In genomic region chr3:56251343-56251945, GRCh38 we compare ENCODE assay signal across 8 cellular contexts.
DNase-seq lines count a peak whose midpoint lies in the region; ATAC-seq and TF ChIP-seq lines count a peak whose summit lies in the region.

No MANE protein-coding gene starts in this region.

- H3K36me3 ChIP-seq in body of pancreas (replicated peaks in 1 of 2; ENCODE audit: insufficient read depth in 1 of 2, low read depth in 2 of 2) (no peaks in the 10 kb centered on the region), transverse colon (no peaks in the 10 kb centered on the region)

- intact Hi-C loops in body of pancreas (cut with DNase I) = loop anchor here (5.0 kb wide), 1 partner anchor 1399 kb away; no protein-coding TSS in a partner anchor
- intact Hi-C loops in transverse colon (cut with DNase I; ENCODE audit: low total_unique reads) = loop anchor here (5.0 kb wide), 1 partner anchor 769 kb away; no protein-coding TSS in a partner anchor

- TF ChIP-seq CTCF in GM13977 (IDR thresholded peaks at IDR 0.05; ENCODE audit: extremely low read depth, insufficient read depth, missing control alignments) (peak; percentile 75), body of pancreas (IDR thresholded peaks at IDR 0.05) (peak; percentile 27 to 88 (median 72)), transverse colon (IDR thresholded peaks at IDR 0.05) (peak; percentile 58 to 82 (median 72))

- ATAC-seq in body of pancreas (peak; percentile 35), GM19463 (IDR thresholded peaks at IDR 0.05; ENCODE audit: unreplicated experiment) (no peak), GM19328 (IDR thresholded peaks at IDR 0.05; ENCODE audit: unreplicated experiment) (no peak)

- DNase-seq in COLO829 (ENCODE audit: low spot score) = peak; percentile 69
- DNase-seq in GM13977 (ENCODE audit: low spot score) = peak; percentile 56
- peak; percentile 6 for DNase-seq in NCI-H226
- peak; percentile 33 to 57 (median 48) for DNase-seq in body of pancreas
- peak; percentile 41 for DNase-seq in kidney glomerular epithelial cell (lab: John Stamatoyannopoulos, UW)
- peak; percentile 17 for DNase-seq in transverse colon

- H3K9me3 ChIP-seq in body of pancreas = no peaks in the 10 kb centered on the region
- no peaks in the 10 kb centered on the region for H3K9me3 ChIP-seq in transverse colon

- in situ Hi-C loops in GM13977 (cut with MboI; ENCODE audit: low pct_unique_long_range_greater_than_20kb, low sequenced_read_pairs, unreplicated experiment) = no loop called here
- in situ Hi-C loops in transverse colon (cut with MboI; ENCODE audit: low pct_ligation_motif_present in 1 of 4, low pct_unique_long_range_greater_than_20kb in 1 of 4, low sequenced_read_pairs in 3 of 4) = loop anchor here (10.0 to 25.0 kb wide), 3 partner anchors 764 to 1389 kb away; partner anchors contain the start of gene WNT5A (in 4 of the 4)

- WGBS in body of pancreas, 2 donors = 86 to 90% methylated on average over 3 of the region's 3 CpGs
- WGBS in transverse colon (ENCODE audit: low coverage in 1 of 2), 2 donors = 94 to 95% methylated on average over 3 of the region's 3 CpGs

- H3K27me3 ChIP-seq in body of pancreas (no peaks in the 10 kb centered on the region), transverse colon (peaks cover 3% of the 10 kb centered on the region)

- TF ChIP-seq POLR2A in body of pancreas (IDR thresholded peaks at IDR 0.05) (no peak), transverse colon (IDR thresholded peaks at IDR 0.05) (no peak)

- TF ChIP-seq EP300 in transverse colon (IDR thresholded peaks at IDR 0.05; ENCODE audit: low read depth) = no peak

- H3K4me1 ChIP-seq in body of pancreas = no peaks in the 10 kb centered on the region
- no peaks in the 10 kb centered on the region for H3K4me1 ChIP-seq in transverse colon

- H3K27ac ChIP-seq in body of pancreas (no peak overlapping the region), transverse colon (no peak overlapping the region)

- H3K4me3 ChIP-seq in body of pancreas = no peak overlapping the region
- H3K4me3 ChIP-seq in transverse colon = no peak overlapping the region

Comparison
In these comparisons a context has a peak if more than half of its experiments do, and no peak if none do; other contexts are left out.
1. DNase-seq: peak in every context shown above with its lines; median percentile 69 in COLO829; 56 in GM13977; 48 in body of pancreas; 41 in kidney glomerular epithelial cell; 17 in transverse colon; 6 in NCI-H226.